In genomic region chr6:106702451-106703110, GRCh38 we compare ENCODE assay signal across 9 cellular contexts.
A peak's percentile ranks its signal among the peaks of the same experiment; 100 is the strongest.
DNase-seq lines count a peak whose midpoint lies in the region; ATAC-seq and TF ChIP-seq lines count a peak whose summit lies in the region.
"Had no signal": no experiment of that assay in that cellular context is flagged by ENCODE, and none has a peak within 500 bp of the region (broad histone marks: within the 10 kb centered on the region; RNA-seq: fewer than 3 reads in every experiment).

No MANE protein-coding gene starts in this region.

- H3K4me1 ChIP-seq in DOHH2 (ENCODE audit: control insufficient read depth, low read length) = peaks cover 82% of the 10 kb centered on the region

- H3K4me3 ChIP-seq in DOHH2 (ENCODE audit: low read length) = peak overlapping the region; percentile 69

- H3K9me2 ChIP-seq in DOHH2 (replicated peaks; ENCODE audit: control insufficient read depth, low read length) = no peaks in the 10 kb centered on the region

- peaks cover 40% of the 10 kb centered on the region for H3K36me3 ChIP-seq in DOHH2 (ENCODE audit: control insufficient read depth, low read length)

- peak; percentile 97 for ATAC-seq in GM21515 (IDR thresholded peaks at IDR 0.05; ENCODE audit: unreplicated experiment)
- no peak for ATAC-seq in sciatic nerve

- H3K27me3 Mint-ChIP-seq in activated naive CD8-positive, alpha-beta T cell treated with anti-CD3 and anti-CD28 coated beads for 36 hours = peaks cover 26% of the 10 kb centered on the region
- peaks cover 25% of the 10 kb centered on the region for H3K27me3 Mint-ChIP-seq in activated CD4-positive, alpha-beta memory T cell treated with anti-CD3 and anti-CD28 coated beads for 36 hours

- intact Hi-C loops in activated CD4-positive, alpha-beta memory T cell treated with anti-CD3 and anti-CD28 coated beads for 36 hours (cut with micrococcal nuclease) = no loop called here
- intact Hi-C loops in sciatic nerve (cut with DNase I) = loop anchor here (2.0 kb wide), 1 partner anchor 14 kb away; no protein-coding TSS in a partner anchor

- POLR2A ChIA-PET in activated CD4-positive, alpha-beta memory T cell treated with anti-CD3 and anti-CD28 coated beads for 36 hours (lab: Charles Lee) = no interaction called here

- H3K4me3 Mint-ChIP-seq in activated naive CD8-positive, alpha-beta T cell treated with anti-CD3 and anti-CD28 coated beads for 36 hours = no peak overlapping the region
- no peak overlapping the region for H3K4me3 Mint-ChIP-seq in activated CD4-positive, alpha-beta memory T cell treated with anti-CD3 and anti-CD28 coated beads for 36 hours
- H3K4me3 Mint-ChIP-seq: activated naive CD4-positive, alpha-beta T cell treated with anti-CD3 and anti-CD28 coated beads, Interleukin-2, amount 50 U/mL, for 24 hours had no signal

- H3K36me3 Mint-ChIP-seq in activated naive CD8-positive, alpha-beta T cell treated with anti-CD3 and anti-CD28 coated beads for 36 hours = no peaks in the 10 kb centered on the region
- H3K36me3 Mint-ChIP-seq in activated CD4-positive, alpha-beta memory T cell treated with anti-CD3 and anti-CD28 coated beads for 36 hours = peaks cover 3% of the 10 kb centered on the region
- H3K36me3 Mint-ChIP-seq: activated naive CD4-positive, alpha-beta T cell treated with anti-CD3 and anti-CD28 coated beads, Interleukin-2, amount 50 U/mL, for 24 hours had no signal

- H3K27me3 ChIP-seq in DOHH2 (ENCODE audit: control insufficient read depth, low read length) = no peaks in the 10 kb centered on the region

- peaks cover 3% of the 10 kb centered on the region for H3K4me1 Mint-ChIP-seq in activated naive CD8-positive, alpha-beta T cell treated with anti-CD3 and anti-CD28 coated beads for 36 hours
- H3K4me1 Mint-ChIP-seq in activated CD4-positive, alpha-beta memory T cell treated with anti-CD3 and anti-CD28 coated beads for 36 hours (ENCODE audit: low read depth) = peaks cover 3% of the 10 kb centered on the region
- H3K4me1 Mint-ChIP-seq: activated naive CD4-positive, alpha-beta T cell treated with anti-CD3 and anti-CD28 coated beads, Interleukin-2, amount 50 U/mL, for 24 hours had no signal

- TF ChIP-seq CTCF in DOHH2 (IDR thresholded peaks at IDR 0.05; ENCODE audit: low read depth, low read length, poor library complexity, severe bottlenecking) = no peak

- peaks cover 22% of the 10 kb centered on the region for H3K9me3 ChIP-seq in DOHH2 (ENCODE audit: control insufficient read depth, insufficient read depth, low read length)

- peaks cover 37% of the 10 kb centered on the region for H3F3A ChIP-seq in DOHH2 (ENCODE audit: control insufficient read depth, insufficient read depth)

- H3K4me2 ChIP-seq in DOHH2 (ENCODE audit: low read length) = peak overlapping the region; percentile 89

- H3K27ac ChIP-seq in DOHH2 (ENCODE audit: low read depth, low read length) = peak overlapping the region; percentile 99

- peaks cover 5% of the 10 kb centered on the region for H3K9me3 Mint-ChIP-seq in activated naive CD8-positive, alpha-beta T cell treated with anti-CD3 and anti-CD28 coated beads for 36 hours
- peaks cover 6% of the 10 kb centered on the region for H3K9me3 Mint-ChIP-seq in activated CD4-positive, alpha-beta memory T cell treated with anti-CD3 and anti-CD28 coated beads for 36 hours

- peak; percentile 13 for DNase-seq in HK-2 (ENCODE audit: unreplicated experiment)
- DNase-seq in activated naive CD8-positive, alpha-beta T cell treated with anti-CD3 and anti-CD28 coated beads for 36 hours = no peak
- DNase-seq in activated gamma-delta T cell (lab: John Stamatoyannopoulos, UW) = no peak
- no peak for DNase-seq in activated CD4-positive, alpha-beta memory T cell treated with anti-CD3 and anti-CD28 coated beads for 36 hours
- no peak for DNase-seq in sciatic nerve (ENCODE audit: low spot score)
- no peak for DNase-seq in cerebellar cortex (ENCODE audit: low spot score)

- H3K27ac Mint-ChIP-seq in activated naive CD8-positive, alpha-beta T cell treated with anti-CD3 and anti-CD28 coated beads for 36 hours = peak overlapping the region; percentile 61
- no peak overlapping the region for H3K27ac Mint-ChIP-seq in activated CD4-positive, alpha-beta memory T cell treated with anti-CD3 and anti-CD28 coated beads for 36 hours
- H3K27ac Mint-ChIP-seq: activated naive CD4-positive, alpha-beta T cell treated with anti-CD3 and anti-CD28 coated beads, Interleukin-2, amount 50 U/mL, for 24 hours had no signal

- CTCF ChIA-PET in activated CD4-positive, alpha-beta memory T cell treated with anti-CD3 and anti-CD28 coated beads for 36 hours (lab: Charles Lee) = no interaction called here

- H3K79me2 ChIP-seq in DOHH2 (ENCODE audit: control insufficient read depth, low read length) = no peaks in the 10 kb centered on the region

- H4K20me1 ChIP-seq in DOHH2 (ENCODE audit: control insufficient read depth, insufficient read depth, low read depth, low read length) = no peaks in the 10 kb centered on the region
